ENCODE assay signal across 21 cellular contexts in genomic region chr9:134230942-134231325, GRCh38.
A peak's percentile ranks its signal among the peaks of the same experiment; 100 is the strongest.
DNase-seq lines count a peak whose midpoint lies in the region; ATAC-seq and TF ChIP-seq lines count a peak whose summit lies in the region.
"Had no signal": no experiment of that assay in that cellular context is flagged by ENCODE, and none has a peak within 500 bp of the region (broad histone marks: within the 10 kb centered on the region; RNA-seq: fewer than 3 reads in every experiment).

No MANE protein-coding gene starts in this region.

- peak overlapping the region; percentile 10 to 95 (median 85); a peak in 20 of 22 replicates for H3K4me2 ChIP-seq in BLaER1 treated with 17β-estradiol and CSF1 and Interleukin-3, amounts not matched to agents 10 nM and 100 nM
- H3K4me2 ChIP-seq: GM23338 had no signal

- peaks cover 4% of the 10 kb centered on the region for H3K4me1 Mint-ChIP-seq in glutamatergic neuron (ENCODE audit: low read depth, unreplicated experiment)
- H3K4me1 Mint-ChIP-seq in endothelial cell (ENCODE audit: unreplicated experiment): no peaks in the 10 kb centered on the region
- H3K4me1 Mint-ChIP-seq: activated CD4-positive, alpha-beta T cell treated with anti-CD3 and anti-CD28 coated beads, Interleukin-2, amount 10 ng/mL, durations not matched to agents 24 days and 14 days; activated naive CD8-positive, alpha-beta T cell treated with anti-CD3 and anti-CD28 coated beads, Interleukin-2, amount 10 ng/mL, durations not matched to agents 7 days and 5 days; activated T-helper 17 cell treated with anti-CD3 and anti-CD28 coated beads, Interleukin-2, amount 50 U/mL, for 72 hours; GM23338; T-helper 17 cell had no signal

- TF ChIP-seq CTCF in spleen (IDR thresholded peaks at IDR 0.05 in 8 of 11, conservative IDR thresholded peaks at IDR 0.05 in 3 of 11) (no peak), glutamatergic neuron (IDR thresholded peaks at IDR 0.05; ENCODE audit: partially characterized antibody, unreplicated experiment) (no peak), endothelial cell (IDR thresholded peaks at IDR 0.05; ENCODE audit: unreplicated experiment) (no peak)

- no peak overlapping the region for H3K4me3 ChIP-seq in BLaER1 treated with 17β-estradiol and CSF1 and Interleukin-3, amounts not matched to agents 10 nM and 100 nM
- H3K4me3 ChIP-seq in adipocyte (ENCODE audit: low read length) (no peak overlapping the region), spleen (no peak overlapping the region)
- H3K4me3 ChIP-seq: body of pancreas, GM23338, MG63 had no signal

- peaks cover 65 to 100% (median 96%) of the 10 kb centered on the region in 10 experiments for H3K4me1 ChIP-seq in BLaER1 treated with 17β-estradiol and CSF1 and Interleukin-3, amounts not matched to agents 10 nM and 100 nM
- peaks cover 49% of the 10 kb centered on the region for H3K4me1 ChIP-seq in adipocyte (ENCODE audit: control insufficient read depth, insufficient read depth, low read length)
- peaks cover 2 to 86% (median 47%) of the 10 kb centered on the region in 6 donors for H3K4me1 ChIP-seq in spleen

- DNase-seq in adipocyte (ENCODE audit: low read depth): no peak
- DNase-seq in spleen: no peak
- no peak for DNase-seq in glutamatergic neuron
- DNase-seq in endothelial cell (ENCODE audit: low spot score): no peak
- DNase-seq: activated CD4-positive, alpha-beta T cell treated with anti-CD3 and anti-CD28 coated beads, Interleukin-2, amount 10 ng/mL, durations not matched to agents 24 days and 14 days; activated naive CD8-positive, alpha-beta T cell treated with anti-CD3 and anti-CD28 coated beads, Interleukin-2, amount 10 ng/mL, durations not matched to agents 7 days and 5 days; DND-41; kidney glomerular epithelial cell; MG63; NCI-H146; NCI-H82; stimulated activated CD4-positive, alpha-beta T cell treated with anti-CD3 and anti-CD28 coated beads, Interleukin-15, amount 100 ng/mL, for 24 hours; T-helper 17 cell had no signal

- H3K36me3 Mint-ChIP-seq in glutamatergic neuron (ENCODE audit: unreplicated experiment): no peaks in the 10 kb centered on the region
- no peaks in the 10 kb centered on the region for H3K36me3 Mint-ChIP-seq in endothelial cell (ENCODE audit: low read depth, unreplicated experiment)
- H3K36me3 Mint-ChIP-seq: activated naive CD8-positive, alpha-beta T cell treated with anti-CD3 and anti-CD28 coated beads, Interleukin-2, amount 10 ng/mL, durations not matched to agents 7 days and 5 days had no signal

- ATAC-seq in HG03175 (IDR thresholded peaks at IDR 0.05; ENCODE audit: unreplicated experiment) (no peak), GM18868 (IDR thresholded peaks at IDR 0.05; ENCODE audit: unreplicated experiment) (no peak)
- ATAC-seq: activated T-helper 17 cell treated with anti-CD3 and anti-CD28 coated beads, Interleukin-2, amount 50 U/mL, for 72 hours; body of pancreas; GM23338; T-helper 17 cell had no signal

- intact Hi-C loops in spleen (cut with DNase I; ENCODE audit: low total_unique reads): no loop called here

- H3K9ac ChIP-seq in BLaER1 treated with 17β-estradiol and CSF1 and Interleukin-3, amounts not matched to agents 10 nM and 100 nM: no peak overlapping the region
- peak overlapping the region; percentile 76 for H3K9ac ChIP-seq in adipocyte (ENCODE audit: low read length)

- no peaks in the 10 kb centered on the region; a peak in 1 of 22 replicates for H3K27me3 ChIP-seq in BLaER1 treated with 17β-estradiol and CSF1 and Interleukin-3, amounts not matched to agents 10 nM and 100 nM
- H3K27me3 ChIP-seq in adipocyte (replicated peaks; ENCODE audit: control insufficient read depth, insufficient read depth, low read length): peaks cover 27% of the 10 kb centered on the region
- peaks cover 2% of the 10 kb centered on the region for H3K27me3 ChIP-seq in layer of hippocampus (ENCODE audit: control insufficient read depth, insufficient read depth, low read length)
- peaks cover 0 to 64% (median 0%) of the 10 kb centered on the region in 7 donors for H3K27me3 ChIP-seq in spleen (replicated peaks in 1 of 7)
- H3K27me3 ChIP-seq: body of pancreas, MG63 had no signal

- H3K27me3 Mint-ChIP-seq in glutamatergic neuron (ENCODE audit: unreplicated experiment): peaks cover 4% of the 10 kb centered on the region
- peaks cover 13% of the 10 kb centered on the region for H3K27me3 Mint-ChIP-seq in endothelial cell (ENCODE audit: unreplicated experiment)
- H3K27me3 Mint-ChIP-seq: activated CD4-positive, alpha-beta T cell treated with anti-CD3 and anti-CD28 coated beads, Interleukin-2, amount 10 ng/mL, durations not matched to agents 24 days and 14 days; activated naive CD8-positive, alpha-beta T cell treated with anti-CD3 and anti-CD28 coated beads, Interleukin-2, amount 10 ng/mL, durations not matched to agents 7 days and 5 days; T-helper 17 cell had no signal

- H3K36me3 ChIP-seq in BLaER1 treated with 17β-estradiol and CSF1 and Interleukin-3, amounts not matched to agents 10 nM and 100 nM: no peaks in the 10 kb centered on the region
- H3K36me3 ChIP-seq in adipocyte (ENCODE audit: control insufficient read depth, insufficient read depth, low read length, severe bottlenecking): no peaks in the 10 kb centered on the region
- H3K36me3 ChIP-seq in spleen: no peaks in the 10 kb centered on the region
- H3K36me3 ChIP-seq: MG63 had no signal

- H3K4me3 Mint-ChIP-seq in glutamatergic neuron (ENCODE audit: unreplicated experiment): no peak overlapping the region
- no peak overlapping the region for H3K4me3 Mint-ChIP-seq in endothelial cell (ENCODE audit: unreplicated experiment)
- H3K4me3 Mint-ChIP-seq: activated CD4-positive, alpha-beta T cell treated with anti-CD3 and anti-CD28 coated beads, Interleukin-2, amount 10 ng/mL, durations not matched to agents 24 days and 14 days; activated naive CD8-positive, alpha-beta T cell treated with anti-CD3 and anti-CD28 coated beads, Interleukin-2, amount 10 ng/mL, durations not matched to agents 7 days and 5 days; activated T-helper 17 cell treated with anti-CD3 and anti-CD28 coated beads, Interleukin-2, amount 50 U/mL, for 72 hours; GM23338; neural crest cell; T-helper 17 cell had no signal

- 70 to 93% (median 72%) methylated on average over 4 to 14 of the region's 14 CpGs for WGBS in spleen, 5 donors

- no peaks in the 10 kb centered on the region for H3K9me3 ChIP-seq in BLaER1 treated with 17β-estradiol and CSF1 and Interleukin-3, amounts not matched to agents 10 nM and 100 nM (replicated peaks in 1 of 11)
- no peaks in the 10 kb centered on the region for H3K9me3 ChIP-seq in adipocyte (ENCODE audit: control insufficient read depth, low read length)
- no peaks in the 10 kb centered on the region for H3K9me3 ChIP-seq in spleen
- H3K9me3 ChIP-seq: body of pancreas, MG63 had no signal

- H3K27ac Mint-ChIP-seq in glutamatergic neuron (ENCODE audit: unreplicated experiment) (no peak overlapping the region), endothelial cell (ENCODE audit: unreplicated experiment) (no peak overlapping the region)
- H3K27ac Mint-ChIP-seq: activated CD4-positive, alpha-beta T cell treated with anti-CD3 and anti-CD28 coated beads, Interleukin-2, amount 10 ng/mL, durations not matched to agents 24 days and 14 days; activated naive CD8-positive, alpha-beta T cell treated with anti-CD3 and anti-CD28 coated beads, Interleukin-2, amount 10 ng/mL, durations not matched to agents 7 days and 5 days; activated T-helper 17 cell treated with anti-CD3 and anti-CD28 coated beads, Interleukin-2, amount 50 U/mL, for 72 hours; GM23338; T-helper 17 cell had no signal

- TF ChIP-seq POLR2A in spleen (IDR thresholded peaks at IDR 0.05): no peak

- H3K9me3 Mint-ChIP-seq in glutamatergic neuron (ENCODE audit: unreplicated experiment) (peaks cover 4% of the 10 kb centered on the region), endothelial cell (ENCODE audit: unreplicated experiment) (no peaks in the 10 kb centered on the region)
- H3K9me3 Mint-ChIP-seq: activated CD4-positive, alpha-beta T cell treated with anti-CD3 and anti-CD28 coated beads, Interleukin-2, amount 10 ng/mL, durations not matched to agents 24 days and 14 days; activated naive CD8-positive, alpha-beta T cell treated with anti-CD3 and anti-CD28 coated beads, Interleukin-2, amount 10 ng/mL, durations not matched to agents 7 days and 5 days; activated T-helper 17 cell treated with anti-CD3 and anti-CD28 coated beads, Interleukin-2, amount 50 U/mL, for 72 hours; GM23338; neural crest cell had no signal

- H3K27ac ChIP-seq in BLaER1 treated with 17β-estradiol and CSF1 and Interleukin-3, amounts not matched to agents 10 nM and 100 nM: peak overlapping the region in 2 of 11 experiments; percentile 20 to 91; a peak in 3 of 22 replicates
- H3K27ac ChIP-seq in layer of hippocampus (ENCODE audit: low read depth, low read length) (peak overlapping the region; percentile 52), spleen (peak overlapping the region in 5 of 8 donors; percentile 13 to 75 (median 63))

- H4K20me1 ChIP-seq in BLaER1 treated with 17β-estradiol and CSF1 and Interleukin-3, amounts not matched to agents 10 nM and 100 nM: no peaks in the 10 kb centered on the region
